Comparison of ENCODE assay signal across 25 cellular contexts in the genomic region with DNA sequence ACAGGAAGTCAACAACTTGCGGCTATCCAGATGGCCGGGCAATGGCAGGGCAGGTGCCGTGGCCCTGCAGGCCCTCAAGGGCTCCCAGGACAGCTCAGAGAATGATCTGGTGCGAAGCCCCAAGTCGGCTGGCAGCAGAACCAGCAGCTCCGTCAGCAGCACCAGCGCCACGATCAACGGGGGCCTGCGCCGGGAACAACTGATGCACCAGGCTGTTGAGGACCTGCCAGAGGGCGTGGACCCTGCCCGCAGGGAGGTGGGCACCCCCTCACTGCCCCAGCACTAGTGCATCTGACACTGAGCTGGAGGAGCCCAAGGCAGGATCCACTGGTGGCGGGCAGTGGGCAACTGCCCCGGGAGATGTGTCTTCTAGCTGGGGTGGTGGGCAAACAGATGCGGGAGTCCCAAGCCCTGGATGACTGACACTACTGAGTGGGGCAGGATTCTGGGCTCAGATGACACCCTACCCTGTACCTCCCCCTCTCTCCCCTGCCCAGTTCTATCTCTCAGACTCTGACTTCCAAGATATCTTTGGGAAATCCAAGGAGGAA. TPM values are rescaled to one million over a fixed set of nuclear protein-coding genes. Genes with fewer than 3 reads are reported as not detected.
"Had no signal": no experiment of that assay in that cellular context is flagged by ENCODE, and none has a peak within 500 bp of the region (broad histone marks: within the 10 kb centered on the region; RNA-seq: fewer than 3 reads in every experiment).

No MANE protein-coding gene starts in this region.

- ATAC-seq: activated CD4-positive, alpha-beta T cell treated with anti-CD3 and anti-CD28 coated beads for 36 hours; gastroesophageal sphincter; left lobe of liver; natural killer cell; pancreas; psoas muscle; right cardiac atrium; stimulated activated naive B cell treated with anti-CD40 and anti-IgM and Interleukin-4, amounts not matched to agents 10 μg/mL and 1 μg/mL and 100 μg/mL, for 72 hours; WTC11 had no signal

- H3K9me3 Mint-ChIP-seq: activated naive CD8-positive, alpha-beta T cell treated with anti-CD3 and anti-CD28 coated beads for 36 hours; activated T-cell treated with anti-CD3 and anti-CD28 coated beads, Interleukin-2, amount 50 U/mL, for 24 hours; activated T-helper 2 cell treated with anti-CD3 and anti-CD28 coated beads, Interferon-gamma antibody, Interleukin-2, Interleukin-4, amounts not matched to agents 10 μg/mL and 5 μg/mL and 100 μg/mL, durations not matched to agents 14 hours and 24 hours and 36 hours; mesothelial cell of epicardium; natural killer cell; stimulated activated naive B cell treated with anti-CD40 and anti-IgM and Interleukin-4, amounts not matched to agents 10 μg/mL and 1 μg/mL and 100 μg/mL, for 72 hours; T-helper 1 cell treated with Interleukin-12 subunit alpha and Interleukin-12 subunit beta and Interleukin-4 antibody, amounts not matched to agents 30 μg/mL and 1 μg/mL, for 36 hours; WTC11 had no signal

- H3K36me3 Mint-ChIP-seq: natural killer cell had no signal

- H3K27ac ChIP-seq: psoas muscle had no signal

- H3K9me3 ChIP-seq: gastroesophageal sphincter, pancreas, psoas muscle, thyroid gland had no signal

- FAIRE-seq: islet of Langerhans, pancreas had no signal

- DNase-seq: activated CD4-positive, alpha-beta T cell treated with anti-CD3 and anti-CD28 coated beads for 36 hours; activated CD4-positive, alpha-beta T cell treated with anti-CD3 and anti-CD28 coated beads, Interleukin-2, amount 50 U/mL, for 4 hours; activated CD8-positive, alpha-beta memory T cell treated with anti-CD3 and anti-CD28 coated beads for 24 hours; activated CD8-positive, alpha-beta memory T cell treated with anti-CD3 and anti-CD28 coated beads, Interleukin-2, amount 50 U/mL, for 4 hours; activated naive CD4-positive, alpha-beta T cell treated with Interleukin-2 at 50 U/mL for 16 hours; activated naive CD8-positive, alpha-beta T cell treated with anti-CD3 and anti-CD28 coated beads for 36 hours; activated T-cell treated with anti-CD3 and anti-CD28 coated beads, Interleukin-2, amount 50 U/mL, for 24 hours; cerebellar nuclear complex; cortex of kidney; mammary epithelial cell; natural killer cell; stimulated activated CD4-positive, alpha-beta T cell treated with anti-CD3 and anti-CD28 coated beads, Interleukin-1b, Interleukin-23, amount 100 ng/mL, for 48 hours; stimulated activated naive B cell treated with anti-CD40 and anti-IgM and Interleukin-4, amounts not matched to agents 10 μg/mL and 1 μg/mL and 100 μg/mL, for 72 hours; T1000; thyroid gland had no signal

- H3K27me3 Mint-ChIP-seq: activated CD4-positive, alpha-beta T cell treated with anti-CD3 and anti-CD28 coated beads for 36 hours; activated naive CD8-positive, alpha-beta T cell treated with anti-CD3 and anti-CD28 coated beads for 36 hours; activated T-cell treated with anti-CD3 and anti-CD28 coated beads, Interleukin-2, amount 50 U/mL, for 24 hours; stimulated activated naive B cell treated with anti-CD40 and anti-IgM and Interleukin-4, amounts not matched to agents 10 μg/mL and 1 μg/mL and 100 μg/mL, for 72 hours had no signal

- H3K4me3 ChIP-seq: gastroesophageal sphincter, pancreas, psoas muscle, thyroid gland had no signal

- H3K4me3 Mint-ChIP-seq: activated CD4-positive, alpha-beta T cell treated with anti-CD3 and anti-CD28 coated beads for 36 hours; activated naive CD8-positive, alpha-beta T cell treated with anti-CD3 and anti-CD28 coated beads for 36 hours; activated T-cell treated with anti-CD3 and anti-CD28 coated beads, Interleukin-2, amount 50 U/mL, for 24 hours; mesothelial cell of epicardium; natural killer cell; stimulated activated naive B cell treated with anti-CD40 and anti-IgM and Interleukin-4, amounts not matched to agents 10 μg/mL and 1 μg/mL and 100 μg/mL, for 72 hours; T-helper 1 cell treated with Interleukin-12 subunit alpha and Interleukin-12 subunit beta and Interleukin-4 antibody, amounts not matched to agents 30 μg/mL and 1 μg/mL, for 36 hours; WTC11 had no signal

- H3K27me3 ChIP-seq: gastroesophageal sphincter, pancreas, thyroid gland had no signal

- H3K27ac Mint-ChIP-seq: activated CD4-positive, alpha-beta T cell treated with anti-CD3 and anti-CD28 coated beads for 36 hours; activated naive CD8-positive, alpha-beta T cell treated with anti-CD3 and anti-CD28 coated beads for 36 hours; activated T-helper 2 cell treated with anti-CD3 and anti-CD28 coated beads, Interferon-gamma antibody, Interleukin-2, Interleukin-4, amounts not matched to agents 10 μg/mL and 5 μg/mL and 100 μg/mL, durations not matched to agents 14 hours and 24 hours and 36 hours; mesothelial cell of epicardium; natural killer cell; stimulated activated naive B cell treated with anti-CD40 and anti-IgM and Interleukin-4, amounts not matched to agents 10 μg/mL and 1 μg/mL and 100 μg/mL, for 72 hours; T-helper 1 cell treated with Interleukin-12 subunit alpha and Interleukin-12 subunit beta and Interleukin-4 antibody, amounts not matched to agents 30 μg/mL and 1 μg/mL, for 36 hours; WTC11 had no signal

RNA-seq across cellular contexts. Expression of a gene that starts 32.5 kb away (rescaled TPM):
- polyA plus RNA-seq: mammary epithelial cell had no signal
